ENCODE assay signal across 15 cellular contexts in the genomic region with DNA sequence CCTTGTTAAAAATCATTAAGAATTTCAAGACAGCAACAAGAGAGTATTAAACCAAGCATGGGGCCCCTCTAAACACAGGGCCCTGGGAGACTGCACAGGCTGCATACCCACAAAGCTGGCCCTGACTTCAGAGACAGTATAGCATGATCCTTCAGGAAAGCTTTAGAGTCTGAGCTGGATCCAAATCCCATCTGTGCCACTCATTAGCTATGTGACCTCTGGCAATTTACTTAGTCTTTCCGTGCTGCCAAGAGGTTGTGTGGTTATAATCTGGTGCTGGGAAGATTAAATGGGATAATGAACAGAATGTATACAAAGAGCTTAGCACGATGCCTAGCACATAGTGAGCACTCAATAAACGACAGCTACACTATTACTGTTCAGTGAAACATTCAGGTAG. TPM values are rescaled to one million over a fixed set of nuclear protein-coding genes. Genes with fewer than 3 reads are reported as not detected.
DNase-seq lines count a peak whose midpoint lies in the region; ATAC-seq, FAIRE-seq and TF ChIP-seq lines count a peak whose summit lies in the region.
"Had no signal": no experiment of that assay in that cellular context is flagged by ENCODE, and none has a peak within 500 bp of the region (broad histone marks: within the 10 kb centered on the region; RNA-seq: fewer than 3 reads in every experiment).

No MANE protein-coding gene starts in this region.

- H4K20me1 ChIP-seq in HCT116 (ENCODE audit: insufficient read depth) (no peaks in the 10 kb centered on the region), PC-3 (ENCODE audit: low read length) (peaks cover 23% of the 10 kb centered on the region), keratinocyte (ENCODE audit: control insufficient read depth, extremely low read depth, insufficient read depth, low read length) (no peaks in the 10 kb centered on the region)

- no peaks in the 10 kb centered on the region for H3K27me3 ChIP-seq in HCT116 (ENCODE audit: insufficient read depth, low read length)
- H3K27me3 ChIP-seq in PC-3 (ENCODE audit: low read length): no peaks in the 10 kb centered on the region
- no peaks in the 10 kb centered on the region for H3K27me3 ChIP-seq in keratinocyte (ENCODE audit: control insufficient read depth, extremely low read depth, insufficient read depth, low read length)

- CTCF ChIA-PET in HCT116 (lab: Charles Lee) (no interaction called here), PC-3 (lab: Charles Lee) (no interaction called here)

- no peaks in the 10 kb centered on the region for H3K9me3 ChIP-seq in HCT116 (ENCODE audit: control insufficient read depth in 1 of 2, insufficient read depth in 1 of 2, low read depth in 1 of 2, low read length in 2 of 2)
- H3K9me3 ChIP-seq in PC-3 (ENCODE audit: low read length): no peaks in the 10 kb centered on the region
- no peaks in the 10 kb centered on the region for H3K9me3 ChIP-seq in keratinocyte (ENCODE audit: control insufficient read depth, low read depth, low read length)
- H3K9me3 ChIP-seq: BLaER1 had no signal

- dilution Hi-C loops in keratinocyte (cut with MboI; ENCODE audit: extremely low pct_ligation_motif_present, low sequenced_read_pairs): no loop called here

- peaks cover 12% of the 10 kb centered on the region for H3K27me3 Mint-ChIP-seq in activated T-helper 1 cell treated with anti-CD3 and anti-CD28 coated beads, Interleukin-12 subunit alpha, Interleukin-12 subunit beta, Interleukin-2, Interleukin-4 antibody, amounts not matched to agents 30 ng/mL and 10 ng/mL and 1 ng/mL, durations not matched to agents 14 hours and 24 hours and 36 hours (ENCODE audit: insufficient read depth)
- peaks cover 0 to 10% (median 0%) of the 10 kb centered on the region in 3 donors for H3K27me3 Mint-ChIP-seq in immature natural killer cell (ENCODE audit: low read depth in 3 of 3)

- peak overlapping the region; percentile 19; the same call in 1 of the 2 replicates for H3K4me2 ChIP-seq in HCT116 (ENCODE audit: low read length)
- H3K4me2 ChIP-seq in PC-3 (ENCODE audit: low read length): peak overlapping the region; percentile 88
- peak overlapping the region; percentile 3 for H3K4me2 ChIP-seq in keratinocyte (ENCODE audit: control insufficient read depth, extremely low read depth, insufficient read depth, low read depth, low read length)
- H3K4me2 ChIP-seq: BLaER1 had no signal

- H3K4me3 ChIP-seq in HCT116 (replicated peaks in 1 of 2; ENCODE audit: low read depth in 1 of 2, low read length in 2 of 2): no peak overlapping the region
- H3K4me3 ChIP-seq in PC-3 (ENCODE audit: low read length): peak overlapping the region; percentile 91
- H3K4me3 ChIP-seq in keratinocyte (ENCODE audit: control insufficient read depth in 2 of 3, extremely low read depth in 1 of 3, insufficient read depth in 2 of 3, low read depth in 1 of 3, low read length in 3 of 3): no peak overlapping the region
- H3K4me3 ChIP-seq: BLaER1, SK-N-MC had no signal

- H3K9me2 ChIP-seq in HCT116 (ENCODE audit: insufficient read depth): no peaks in the 10 kb centered on the region
- H3K9me2 ChIP-seq in PC-3 (replicated peaks; ENCODE audit: low read length): no peaks in the 10 kb centered on the region

- POLR2A ChIA-PET in HCT116 (lab: Charles Lee) (no interaction called here), PC-3 (lab: Charles Lee; ENCODE audit: unreplicated experiment) (interaction anchor here (0.6 kb wide), 1 partner anchor 8 kb away, joined by 3 read pairs; no protein-coding TSS in a partner anchor)

- peak; percentile 15 for DNase-seq in NCI-H2227 treated with DMSO at 0.1 percent for 48 hours (lab: John Stamatoyannopoulos, UW)
- DNase-seq in NCI-H2227 (lab: John Stamatoyannopoulos, UW; ENCODE audit: unreplicated experiment): no peak
- DNase-seq in HCT116 (ENCODE audit: low read depth, low spot score): no peak
- DNase-seq in PC-3: no peak
- DNase-seq in keratinocyte (ENCODE audit: low read depth, low spot score): no peak
- no peak for DNase-seq in activated T-helper 1 cell treated with anti-CD3 and anti-CD28 coated beads, Interleukin-12 subunit alpha, Interleukin-12 subunit beta, Interleukin-2, Interleukin-4 antibody, amounts not matched to agents 30 ng/mL and 10 ng/mL and 1 ng/mL, durations not matched to agents 14 hours and 24 hours and 36 hours (ENCODE audit: low spot score)
- no peak for DNase-seq in immature natural killer cell
- no peak for DNase-seq in islet precursor cell
- DNase-seq: 8988T; CD8-positive, alpha-beta memory T cell; HCEC 1CT; IMR-90; NCI-H446 treated with DMSO at 0.1 percent for 48 hours had no signal

- TF ChIP-seq RAD21 in HCT116 (IDR thresholded peaks at IDR 0.05; ENCODE audit: low read depth): no peak

- no peaks in the 10 kb centered on the region for H3K36me3 Mint-ChIP-seq in activated T-helper 1 cell treated with anti-CD3 and anti-CD28 coated beads, Interleukin-12 subunit alpha, Interleukin-12 subunit beta, Interleukin-2, Interleukin-4 antibody, amounts not matched to agents 30 ng/mL and 10 ng/mL and 1 ng/mL, durations not matched to agents 14 hours and 24 hours and 36 hours (ENCODE audit: low read depth)
- H3K36me3 Mint-ChIP-seq in immature natural killer cell: no peaks in the 10 kb centered on the region

- H3K79me2 ChIP-seq in HCT116 (ENCODE audit: insufficient read depth, low read length) (peaks cover 86% of the 10 kb centered on the region), PC-3 (ENCODE audit: low read length) (peaks cover 84% of the 10 kb centered on the region), keratinocyte (ENCODE audit: control insufficient read depth, insufficient read depth, low read length) (peaks cover 83% of the 10 kb centered on the region)

- H3K36me3 ChIP-seq in HCT116 (ENCODE audit: control insufficient read depth in 1 of 2, insufficient read depth in 2 of 2, low read length in 2 of 2): peaks cover 8 to 40% of the 10 kb centered on the region in 2 experiments
- peaks cover 17% of the 10 kb centered on the region for H3K36me3 ChIP-seq in PC-3 (ENCODE audit: low read depth, low read length)
- H3K36me3 ChIP-seq in keratinocyte (ENCODE audit: control insufficient read depth in 2 of 2, extremely low read depth in 1 of 2, insufficient read depth in 2 of 2, low read length in 2 of 2): peaks cover 0 to 18% of the 10 kb centered on the region in 2 experiments
- H3K36me3 ChIP-seq: BLaER1 had no signal

- TF ChIP-seq POLR2A in HCT116 (IDR thresholded peaks at IDR 0.05; ENCODE audit: borderline replicate concordance, extremely low read depth, insufficient read depth, insufficient read length): no peak

- ATAC-seq in HCT116 (no peak), PC-3 (no peak)

- no peak overlapping the region for H3K27ac Mint-ChIP-seq in activated T-helper 1 cell treated with anti-CD3 and anti-CD28 coated beads, Interleukin-12 subunit alpha, Interleukin-12 subunit beta, Interleukin-2, Interleukin-4 antibody, amounts not matched to agents 30 ng/mL and 10 ng/mL and 1 ng/mL, durations not matched to agents 14 hours and 24 hours and 36 hours
- H3K27ac Mint-ChIP-seq in immature natural killer cell: no peak overlapping the region
- H3K27ac Mint-ChIP-seq: CD8-positive, alpha-beta memory T cell had no signal

- no peak overlapping the region for H3K4me3 Mint-ChIP-seq in activated T-helper 1 cell treated with anti-CD3 and anti-CD28 coated beads, Interleukin-12 subunit alpha, Interleukin-12 subunit beta, Interleukin-2, Interleukin-4 antibody, amounts not matched to agents 30 ng/mL and 10 ng/mL and 1 ng/mL, durations not matched to agents 14 hours and 24 hours and 36 hours
- H3K4me3 Mint-ChIP-seq in immature natural killer cell: no peak overlapping the region
- H3K4me3 Mint-ChIP-seq: CD8-positive, alpha-beta memory T cell had no signal

- intact Hi-C loops in HCT116 (cut with micrococcal nuclease) (no loop called here), PC-3 (cut with micrococcal nuclease) (no loop called here)
- intact Hi-C loops in activated T-helper 1 cell treated with anti-CD3 and anti-CD28 coated beads, Interleukin-12 subunit alpha, Interleukin-12 subunit beta, Interleukin-2, Interleukin-4 antibody, amounts not matched to agents 30 ng/mL and 10 ng/mL and 1 ng/mL, durations not matched to agents 14 hours and 24 hours and 36 hours (cut with micrococcal nuclease): no loop called here

- peaks cover 4% of the 10 kb centered on the region for H3F3A ChIP-seq in PC-3 (ENCODE audit: low read length, unreplicated experiment)

- RAD21 ChIA-PET in HCT116 (lab: Charles Lee; ENCODE audit: low non-redundant PET in 1 of 2, low total read pairs in 2 of 2, uncharacterized antibody in 2 of 2, unreplicated experiment in 2 of 2): interaction anchor here in 1 of 2 experiments (0.7 kb wide), 1 partner anchor 89 kb away, joined by 3 read pairs; no protein-coding TSS in a partner anchor

- no peaks in the 10 kb centered on the region for H3K9me3 Mint-ChIP-seq in activated T-helper 1 cell treated with anti-CD3 and anti-CD28 coated beads, Interleukin-12 subunit alpha, Interleukin-12 subunit beta, Interleukin-2, Interleukin-4 antibody, amounts not matched to agents 30 ng/mL and 10 ng/mL and 1 ng/mL, durations not matched to agents 14 hours and 24 hours and 36 hours
- no peaks in the 10 kb centered on the region for H3K9me3 Mint-ChIP-seq in immature natural killer cell
- H3K9me3 Mint-ChIP-seq: CD8-positive, alpha-beta memory T cell had no signal

- peaks cover 4% of the 10 kb centered on the region for H3K4me1 Mint-ChIP-seq in activated T-helper 1 cell treated with anti-CD3 and anti-CD28 coated beads, Interleukin-12 subunit alpha, Interleukin-12 subunit beta, Interleukin-2, Interleukin-4 antibody, amounts not matched to agents 30 ng/mL and 10 ng/mL and 1 ng/mL, durations not matched to agents 14 hours and 24 hours and 36 hours (ENCODE audit: low read depth)
- peaks cover 0 to 2% of the 10 kb centered on the region in 2 donors for H3K4me1 Mint-ChIP-seq in immature natural killer cell

- no peak for TF ChIP-seq CTCF in HCT116 (IDR thresholded peaks at IDR 0.05 in 2 of 3, conservative IDR thresholded peaks at IDR 0.05 in 1 of 3; ENCODE audit: borderline replicate concordance in 1 of 3, insufficient read depth in 1 of 3, low read depth in 2 of 3, low read length in 2 of 3)
- no peak for TF ChIP-seq CTCF in PC-3 (conservative IDR thresholded peaks at IDR 0.05; ENCODE audit: low read depth, low read length)
- TF ChIP-seq CTCF in keratinocyte (optimal IDR thresholded peaks at IDR 0.05 in 1 of 3, IDR thresholded peaks at IDR 0.05 in 1 of 3, conservative IDR thresholded peaks at IDR 0.05 in 1 of 3; ENCODE audit: extremely low read depth in 1 of 3, insufficient read depth in 2 of 3, low read length in 3 of 3): no peak

- H3K27ac ChIP-seq in HCT116 (ENCODE audit: low read depth, low read length) (no peak overlapping the region), PC-3 (ENCODE audit: low read length) (no peak overlapping the region), keratinocyte (ENCODE audit: control insufficient read depth, insufficient read depth, low read length) (no peak overlapping the region)
- H3K27ac ChIP-seq: BLaER1, SK-N-MC had no signal

- H3K9me1 ChIP-seq in keratinocyte (ENCODE audit: control insufficient read depth, extremely low read depth, insufficient read depth, low read length): peaks cover 2% of the 10 kb centered on the region

- H3K4me1 ChIP-seq in HCT116 (ENCODE audit: control insufficient read depth in 1 of 2, insufficient read depth in 2 of 2, low read length in 2 of 2) (peaks cover 52 to 71% of the 10 kb centered on the region in 2 experiments), PC-3 (ENCODE audit: insufficient read depth, low read length) (peaks cover 77% of the 10 kb centered on the region), keratinocyte (ENCODE audit: control insufficient read depth, extremely low read depth, insufficient read depth, low read length) (peaks cover 36% of the 10 kb centered on the region)

- no peak overlapping the region for H2AFZ ChIP-seq in HCT116 (ENCODE audit: low read depth, low read length, poor library complexity, severe bottlenecking)
- no peak overlapping the region for H2AFZ ChIP-seq in PC-3 (ENCODE audit: low read length)
- H2AFZ ChIP-seq in keratinocyte (ENCODE audit: control insufficient read depth, low read length): no peak overlapping the region

- H3K9ac ChIP-seq in HCT116 (ENCODE audit: low read length): no peak overlapping the region
- H3K9ac ChIP-seq in PC-3 (ENCODE audit: low read length): 0 out of 2 replicates have a peak overlapping the region, but pooled peaks have one; percentile 87
- no peak overlapping the region for H3K9ac ChIP-seq in keratinocyte (ENCODE audit: control insufficient read depth, extremely low read depth, insufficient read depth, low read length)
- H3K9ac ChIP-seq: BLaER1 had no signal

- BruUV-seq in HCT116 (replicated peaks; lab: Mats Ljungman, UMichigan): no TSS peak
- BruUV-seq in PC-3 (replicated peaks; lab: Mats Ljungman, UMichigan): no TSS peak

- FAIRE-seq in keratinocyte (lab: Jason Lieb, UNC): no peak

RNA-seq across cellular contexts. Expression of gene PHC2, which starts 4.0 kb away (rescaled TPM):
- 176 TPM for total RNA-seq in HCT116 (2021; ENCODE audit: unreplicated experiment)
- polyA plus RNA-seq in HCT116 (2012): 129 and 157 TPM in 2 replicates
- 125 and 134 TPM in 2 replicates for total RNA-seq in PC-3 (2014; rRNA removed)
- 34.7 to 101 TPM (median 51.7 TPM) in 3 replicates for polyA plus RNA-seq in keratinocyte
- polyA plus RNA-seq in keratinocyte (2011; ENCODE audit: low read depth): 9.3 TPM
- polyA plus RNA-seq in keratinocyte (2011; cell fraction: cytosol; rRNA removed): 52.3 and 70.5 TPM in 2 replicates
- 68.4 and 96.8 TPM in 2 replicates for polyA plus RNA-seq in keratinocyte (2011; cell fraction: nucleus; rRNA removed)
- 27.0 and 85.4 TPM in 2 replicates for polyA plus RNA-seq in keratinocyte (2012; ENCODE audit: low replicate concordance)
- 30.3 to 158 TPM (median 46.7 TPM) in 3 replicates for polyA minus RNA-seq in keratinocyte
- 40.1 TPM for polyA minus RNA-seq in keratinocyte (2011; cell fraction: cytosol; rRNA and poly(A)+ RNA removed)
- 26.6 and 30.7 TPM in 2 replicates for polyA minus RNA-seq in keratinocyte (2011; cell fraction: nucleus; rRNA and poly(A)+ RNA removed)
- 36.7 and 40.1 TPM in 2 replicates for total RNA-seq in activated T-helper 1 cell treated with anti-CD3 and anti-CD28 coated beads, Interleukin-12 subunit alpha, Interleukin-12 subunit beta, Interleukin-2, Interleukin-4 antibody, amounts not matched to agents 30 ng/mL and 10 ng/mL and 1 ng/mL, durations not matched to agents 14 hours and 24 hours and 36 hours
- polyA plus RNA-seq in immature natural killer cell: 10 to 100 TPM; 16.1 to 28.7 (median 27.4) TPM

RNA-seq across cellular contexts. Expression of gene ZSCAN20, which starts 45.5 kb away (rescaled TPM):
- total RNA-seq in HCT116 (2021; ENCODE audit: unreplicated experiment): 9.0 TPM
- 1.8 and 2.6 TPM in 2 replicates for polyA plus RNA-seq in HCT116 (2012)
- 0.84 and 1.6 TPM in 2 replicates for total RNA-seq in PC-3 (2014; rRNA removed)
- polyA plus RNA-seq in keratinocyte: 2.1 to 3.1 TPM (median 2.7 TPM) in 3 replicates
- polyA plus RNA-seq in keratinocyte (2011; ENCODE audit: low read depth): 0.84 TPM
- polyA plus RNA-seq in keratinocyte (2011; cell fraction: cytosol; rRNA removed): 1.0 and 1.7 TPM in 2 replicates
- 6.2 and 6.3 TPM in 2 replicates for polyA plus RNA-seq in keratinocyte (2011; cell fraction: nucleus; rRNA removed)
- 1.5 and 1.9 TPM in 2 replicates for polyA plus RNA-seq in keratinocyte (2012; ENCODE audit: low replicate concordance)
- 3.9 to 7.6 TPM (median 6.4 TPM) in 3 replicates for polyA minus RNA-seq in keratinocyte
- 6.1 TPM for polyA minus RNA-seq in keratinocyte (2011; cell fraction: cytosol; rRNA and poly(A)+ RNA removed)
- 8.7 and 14.6 TPM in 2 replicates for polyA minus RNA-seq in keratinocyte (2011; cell fraction: nucleus; rRNA and poly(A)+ RNA removed)
- total RNA-seq in activated T-helper 1 cell treated with anti-CD3 and anti-CD28 coated beads, Interleukin-12 subunit alpha, Interleukin-12 subunit beta, Interleukin-2, Interleukin-4 antibody, amounts not matched to agents 30 ng/mL and 10 ng/mL and 1 ng/mL, durations not matched to agents 14 hours and 24 hours and 36 hours: 2.5 and 2.8 TPM in 2 replicates
- polyA plus RNA-seq in immature natural killer cell: under 1 TPM in 2 of 3 donors, not detected in 1; 0.33 to 0.68 TPM

Comparison
In these comparisons a context has a peak if more than half of its experiments do, and no peak if none do; other contexts are left out.
1. H3K4me2 ChIP-seq: peak in every context shown above with its lines; median percentile 88 in PC-3; 19 in HCT116; 3 in keratinocyte.